8 cellular contexts compared by ENCODE assay signal in the genomic region with DNA sequence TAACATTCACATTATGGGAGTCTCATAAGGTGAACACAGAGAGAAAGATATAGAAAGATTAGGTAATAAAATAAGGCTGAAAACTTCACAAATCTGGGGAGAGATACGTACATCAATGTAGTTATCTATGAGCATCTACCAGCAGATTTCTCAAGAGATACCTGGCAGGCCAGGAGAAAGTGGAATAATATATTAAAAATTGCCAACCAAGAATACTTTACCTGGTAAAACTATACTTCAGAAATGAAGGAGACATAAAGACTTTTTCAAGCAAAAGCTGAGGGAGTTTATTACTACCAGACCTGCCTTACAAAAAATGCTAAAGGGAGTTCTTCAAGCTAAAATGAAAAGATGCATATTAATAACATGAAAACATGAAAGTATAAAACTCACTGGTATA.
"Had no signal": no experiment of that assay in that cellular context is flagged by ENCODE, and none has a peak within 500 bp of the region (broad histone marks: within the 10 kb centered on the region; RNA-seq: fewer than 3 reads in every experiment).

No MANE protein-coding gene starts in this region.

- FAIRE-seq: HepG2, HTR-8/SVneo, K562 had no signal

- DNase-seq: IMR-90, KBM-7, KG1 had no signal

- ATAC-seq: HepG2, K562 had no signal

- H3K27ac ChIP-seq: HL-60, KMS-11 had no signal

- H3K4me3 ChIP-seq: K562 had no signal
